Comparison of ENCODE assay signal across 24 cellular contexts in genomic region chr10:44792119-44792783, GRCh38.
"Had no signal": no experiment of that assay in that cellular context is flagged by ENCODE, and none has a peak within 500 bp of the region (broad histone marks: within the 10 kb centered on the region; RNA-seq: fewer than 3 reads in every experiment).

No MANE protein-coding gene starts in this region.

- ATAC-seq: effector memory CD8-positive, alpha-beta T cell; left lung; lower lobe of right lung; natural killer cell treated with Interleukin-12 subunit alpha and Interleukin-12 subunit beta and Interleukin-15 and Interleukin-18, amount 100 ng/mL, for 72 hours; sciatic nerve; stimulated activated effector memory CD8-positive, alpha-beta T cell treated with anti-CD3 and anti-CD28 coated beads, Interleukin-12 subunit alpha, Interleukin-12 subunit beta, amount 100 ng/mL, for 72 hours had no signal

- H3K36me3 ChIP-seq: heart right ventricle, left lung, lower lobe of right lung, neural progenitor cell, prostate gland, right atrium auricular region, stomach, thyroid gland had no signal

- H3K9ac ChIP-seq: neural progenitor cell had no signal

- H3K27ac ChIP-seq: left lung, lower lobe of right lung, neural progenitor cell, prostate gland, right atrium auricular region, stomach, thyroid gland had no signal

- FAIRE-seq: islet of Langerhans, urothelium cell line had no signal

- H2AFZ ChIP-seq: neural progenitor cell had no signal

- H3K4me3 ChIP-seq: heart right ventricle, left lung, lower lobe of right lung, neural progenitor cell, prostate gland, right atrium auricular region, stomach, thyroid gland had no signal

- H3K4me1 ChIP-seq: left lung, lower lobe of right lung, neural progenitor cell, prostate gland, right atrium auricular region, thyroid gland had no signal

- H3K4me2 ChIP-seq: neural progenitor cell had no signal

- H3K9me3 ChIP-seq: heart right ventricle, left lung, lower lobe of right lung, prostate gland, right atrium auricular region, stomach, thyroid gland had no signal

- DNase-seq: cerebellar nuclear complex; cortex of kidney; effector memory CD8-positive, alpha-beta T cell; foreskin melanocyte; glutamatergic neuron; heart right ventricle; hippocampal formation; left cardiac atrium; left lung; lower lobe of right lung; naive B cell; stimulated activated CD4-positive, alpha-beta T cell treated with anti-CD3 and anti-CD28 coated beads, Interleukin-2, amount 100 ng/mL, for 24 hours; stimulated activated CD4-positive, alpha-beta T cell treated with anti-CD3 and anti-CD28 coated beads, Interleukin-4, amount 100 ng/mL, for 24 hours; stimulated activated naive CD4-positive, alpha-beta T cell treated with Interleukin-2 at 50 U/mL for 16 hours; stomach; thyroid gland had no signal

- H3K27me3 ChIP-seq: heart right ventricle, left lung, neural progenitor cell, right atrium auricular region, stomach, thyroid gland had no signal
